Comparison of ENCODE assay signal across 12 cellular contexts in the genomic region with DNA sequence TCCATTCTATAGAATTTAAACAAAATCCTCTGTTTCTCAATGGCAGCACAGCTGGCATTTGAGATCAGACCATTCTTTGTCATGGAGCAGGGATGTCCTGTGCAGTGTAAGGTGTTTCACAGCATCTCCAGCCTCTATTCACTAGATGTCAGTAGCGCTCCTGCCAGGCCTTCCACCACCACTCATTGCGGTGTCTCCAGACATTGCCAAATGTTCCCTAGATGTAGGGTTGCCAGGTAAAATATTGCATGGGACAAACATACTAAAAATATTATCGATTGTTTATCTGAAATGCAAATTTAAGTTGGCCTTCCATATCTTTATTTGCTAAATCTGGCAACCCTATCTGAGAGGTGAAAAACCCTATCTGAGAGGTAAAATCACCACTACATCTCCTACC. TPM values are rescaled to one million over a fixed set of nuclear protein-coding genes. Genes with fewer than 3 reads are reported as not detected.
DNase-seq lines count a peak whose midpoint lies in the region; ATAC-seq and TF ChIP-seq lines count a peak whose summit lies in the region.
"Had no signal": no experiment of that assay in that cellular context is flagged by ENCODE, and none has a peak within 500 bp of the region (broad histone marks: within the 10 kb centered on the region; RNA-seq: fewer than 3 reads in every experiment).

No MANE protein-coding gene starts in this region.

- WGBS in prostate gland, result 43% methylated on average over 3 of the region's 3 CpGs

- H3K9me2 ChIP-seq in Loucy (replicated peaks; ENCODE audit: low read depth, low read length), result no peaks in the 10 kb centered on the region

- intact Hi-C loops in prostate gland (cut with DNase I), result no loop called here

- ATAC-seq in GM19351 (IDR thresholded peaks at IDR 0.05; ENCODE audit: unreplicated experiment) (no peak), GM18519 (IDR thresholded peaks at IDR 0.05; ENCODE audit: low FRiP score, unreplicated experiment) (no peak)

- in situ Hi-C loops in HAP-1 (cut with MboI; ENCODE audit: low sequenced_read_pairs), result no loop called here

- H3K36me3 ChIP-seq in Loucy (ENCODE audit: insufficient read depth, low read length), result no peaks in the 10 kb centered on the region
- H3K36me3 ChIP-seq in prostate gland, result no peaks in the 10 kb centered on the region
- no peaks in the 10 kb centered on the region for H3K36me3 ChIP-seq in HAP-1 (replicated peaks)
- H3K36me3 ChIP-seq: ovary had no signal

- H3K27ac ChIP-seq in prostate gland, result no peak overlapping the region
- H3K27ac ChIP-seq: ovary had no signal

- no peaks in the 10 kb centered on the region for H3F3A ChIP-seq in Loucy (ENCODE audit: low read depth)

- TF ChIP-seq POLR2A in prostate gland (IDR thresholded peaks at IDR 0.05), result no peak

- H3K9me3 ChIP-seq in Loucy (ENCODE audit: insufficient read depth, low read depth, low read length), result no peaks in the 10 kb centered on the region
- H3K9me3 ChIP-seq in prostate gland, result no peaks in the 10 kb centered on the region
- 0 out of 2 replicates have a peak, but pooled peaks cover 2% of the 10 kb centered on the region for H3K9me3 ChIP-seq in HAP-1

- no peak overlapping the region for H3K9ac ChIP-seq in Loucy (ENCODE audit: low read depth, low read length, poor library complexity, severe bottlenecking)

- no peak overlapping the region for H2AFZ ChIP-seq in Loucy (ENCODE audit: low read length)

- TF ChIP-seq CTCF in Loucy (conservative IDR thresholded peaks at IDR 0.05; ENCODE audit: low read length) (peak; percentile 51), choroid plexus epithelial cell (conservative IDR thresholded peaks at IDR 0.05; ENCODE audit: low read depth, low read length) (peak; percentile 33), prostate gland (IDR thresholded peaks at IDR 0.05) (peak in 3 of 4 experiments; percentile 11 to 42 (median 22))

- H4K20me1 ChIP-seq in Loucy (ENCODE audit: insufficient read depth, low read length, poor library complexity, severe bottlenecking), result no peaks in the 10 kb centered on the region

- H3K4me3 ChIP-seq in Loucy (ENCODE audit: low read length, poor library complexity, severe bottlenecking), result no peak overlapping the region
- H3K4me3 ChIP-seq in choroid plexus epithelial cell (ENCODE audit: low read depth, low read length), result no peak overlapping the region
- no peak overlapping the region for H3K4me3 ChIP-seq in prostate gland
- no peak overlapping the region for H3K4me3 ChIP-seq in HAP-1
- H3K4me3 ChIP-seq: ovary had no signal

- H3K27me3 ChIP-seq in Loucy (ENCODE audit: insufficient read depth, low read length, poor library complexity, severe bottlenecking) (no peaks in the 10 kb centered on the region), prostate gland (replicated peaks; ENCODE audit: insufficient read depth) (no peaks in the 10 kb centered on the region), HAP-1 (ENCODE audit: low read depth) (no peaks in the 10 kb centered on the region)
- H3K27me3 ChIP-seq: ovary had no signal

- H3K4me1 ChIP-seq in Loucy (ENCODE audit: insufficient read depth, low read length, poor library complexity, severe bottlenecking), result no peaks in the 10 kb centered on the region
- H3K4me1 ChIP-seq in prostate gland (replicated peaks), result peaks cover 3% of the 10 kb centered on the region
- H3K4me1 ChIP-seq in HAP-1, result no peaks in the 10 kb centered on the region

- no peak overlapping the region for H3K4me2 ChIP-seq in Loucy (ENCODE audit: low read depth, low read length, poor library complexity, severe bottlenecking)

- DNase-seq in NCI-H526 (lab: John Stamatoyannopoulos, UW), result peak; percentile 20 to 52
- DNase-seq in NCI-H526 treated with DMSO at 0.1 percent for 48 hours (lab: John Stamatoyannopoulos, UW), result no peak
- DNase-seq in choroid plexus epithelial cell (ENCODE audit: low read depth), result peak; percentile 11
- DNase-seq in prostate gland (ENCODE audit: low spot score), result no peak
- no peak for DNase-seq in HAP-1 (ENCODE audit: low spot score in 2 of 2)
- DNase-seq: activated effector memory CD4-positive, alpha-beta T cell treated with anti-CD3 and anti-CD28 coated beads, Interleukin-2, amount 50 U/mL, for 16 hours; NCI-H2171; ovary had no signal

- no peaks in the 10 kb centered on the region for H3K79me2 ChIP-seq in Loucy (ENCODE audit: insufficient read depth, low read length)

RNA-seq across cellular contexts. Expression of a gene that starts 11.7 kb away (rescaled TPM):
- 1 to 10 TPM in 1 of 2 donors, under 1 TPM in 1; 0.82 to 2.4 TPM for total RNA-seq in prostate gland
- total RNA-seq: B cell had no signal

RNA-seq across cellular contexts. Expression of a gene that starts 57.9 kb away (rescaled TPM):
- 1 to 10 TPM in 1 of 2 donors, under 1 TPM in 1; 0.96 to 7.0 TPM for total RNA-seq in prostate gland
- total RNA-seq: B cell had no signal

Comparison
In these comparisons a context has a peak if more than half of its experiments do, and no peak if none do; other contexts are left out.
1. DNase-seq: peak in NCI-H526 (2 of 2) and choroid plexus epithelial cell (single experiment); none in NCI-H526 treated with DMSO at 0.1 percent for 48 hours (single experiment), prostate gland (single experiment) and HAP-1 (0 of 2).
2. Peak in every context shown above with its lines, with median percentiles within 50 percentile points of each other: CTCF ChIP-seq.